Comparison of ENCODE assay signal across 1 cellular context in the genomic region with DNA sequence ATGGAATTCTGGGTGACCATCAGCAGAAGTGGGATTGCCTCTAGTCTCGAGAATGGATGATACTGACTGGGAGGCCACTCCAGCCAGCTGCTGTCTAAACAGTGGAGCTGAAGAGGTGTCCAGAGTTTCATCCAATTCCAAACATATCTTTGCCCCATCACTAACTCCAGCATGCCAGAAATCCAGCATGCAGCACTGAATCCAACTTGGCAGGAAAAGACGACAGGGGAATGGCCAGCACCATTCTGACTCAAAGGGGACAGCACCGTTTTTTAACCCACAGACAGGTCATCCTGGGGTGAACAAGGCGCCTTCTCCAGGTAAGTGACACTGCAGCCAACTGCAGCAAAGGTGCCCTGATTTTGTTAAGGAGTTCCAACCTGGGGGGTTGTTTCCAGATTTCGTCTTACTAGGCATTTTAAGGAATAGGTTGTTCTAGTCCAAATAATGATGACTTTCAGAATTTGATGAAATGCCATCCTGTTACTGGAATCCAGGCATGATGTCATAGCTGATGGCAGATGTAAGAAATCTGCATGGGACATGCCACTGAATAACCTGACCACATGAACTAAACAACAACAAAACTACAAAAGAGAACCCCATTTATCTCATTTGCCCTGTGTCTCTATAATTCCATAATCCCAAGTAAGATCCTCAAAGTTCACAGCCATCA.
TF ChIP-seq lines count a peak whose summit lies in the region.

No MANE protein-coding gene starts in this region.

TF ChIP-seq in IMR-90, 13 proteins besides CTCF, POLR2A, EP300 and RAD21 (continued from another document):
- TF ChIP-seq, protein P1, sequence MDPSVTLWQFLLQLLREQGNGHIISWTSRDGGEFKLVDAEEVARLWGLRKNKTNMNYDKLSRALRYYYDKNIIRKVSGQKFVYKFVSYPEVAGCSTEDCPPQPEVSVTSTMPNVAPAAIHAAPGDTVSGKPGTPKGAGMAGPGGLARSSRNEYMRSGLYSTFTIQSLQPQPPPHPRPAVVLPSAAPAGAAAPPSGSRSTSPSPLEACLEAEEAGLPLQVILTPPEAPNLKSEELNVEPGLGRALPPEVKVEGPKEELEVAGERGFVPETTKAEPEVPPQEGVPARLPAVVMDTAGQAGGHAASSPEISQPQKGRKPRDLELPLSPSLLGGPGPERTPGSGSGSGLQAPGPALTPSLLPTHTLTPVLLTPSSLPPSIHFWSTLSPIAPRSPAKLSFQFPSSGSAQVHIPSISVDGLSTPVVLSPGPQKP (IDR thresholded peaks at IDR 0.05; ENCODE audit: borderline replicate concordance, low read depth, low read length), result no peak
- TF ChIP-seq CHD1 (IDR thresholded peaks at IDR 0.05; ENCODE audit: low read depth, low read length) (no peak), BHLHE40 (IDR thresholded peaks at IDR 0.05; ENCODE audit: low read depth, low read length) (no peak), MXI1 (IDR thresholded peaks at IDR 0.05; ENCODE audit: borderline replicate concordance, low read depth, low read length) (no peak), RCOR1 (IDR thresholded peaks at IDR 0.05; ENCODE audit: insufficient replicate concordance, low read length) (no peak), SMC3 (IDR thresholded peaks at IDR 0.05; ENCODE audit: low read depth, low read length) (no peak)
- TF ChIP-seq, protein P2, sequence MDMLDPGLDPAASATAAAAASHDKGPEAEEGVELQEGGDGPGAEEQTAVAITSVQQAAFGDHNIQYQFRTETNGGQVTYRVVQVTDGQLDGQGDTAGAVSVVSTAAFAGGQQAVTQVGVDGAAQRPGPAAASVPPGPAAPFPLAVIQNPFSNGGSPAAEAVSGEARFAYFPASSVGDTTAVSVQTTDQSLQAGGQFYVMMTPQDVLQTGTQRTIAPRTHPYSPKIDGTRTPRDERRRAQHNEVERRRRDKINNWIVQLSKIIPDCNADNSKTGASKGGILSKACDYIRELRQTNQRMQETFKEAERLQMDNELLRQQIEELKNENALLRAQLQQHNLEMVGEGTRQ (IDR thresholded peaks at IDR 0.05; ENCODE audit: low read depth, low read length), result no peak
